In genomic region chr13:74945637-74946036, GRCh38 we compare ENCODE assay signal across 39 cellular contexts.
"Had no signal": no experiment of that assay in that cellular context is flagged by ENCODE, and none has a peak within 500 bp of the region (broad histone marks: within the 10 kb centered on the region; RNA-seq: fewer than 3 reads in every experiment).

No MANE protein-coding gene starts in this region.

- H3K27ac Mint-ChIP-seq: activated naive CD4-positive, alpha-beta T cell treated with anti-CD3 and anti-CD28 coated beads for 36 hours; activated naive CD4-positive, alpha-beta T cell treated with anti-CD3 and anti-CD28 coated beads, Interleukin-2, amount 10 ng/mL, durations not matched to agents 7 days and 5 days; activated naive CD4-positive, alpha-beta T cell treated with anti-CD3 and anti-CD28 coated beads, Interleukin-2, amount 50 U/mL, for 24 hours; activated naive CD4-positive, alpha-beta T cell treated with anti-CD3 and anti-CD28 coated beads, Interleukin-2, amount 50 U/mL, for 72 hours; activated naive CD8-positive, alpha-beta T cell; activated naive CD8-positive, alpha-beta T cell treated with anti-CD3 and anti-CD28 coated beads for 36 hours; activated naive CD8-positive, alpha-beta T cell treated with anti-CD3 and anti-CD28 coated beads, Interleukin-2, amount 10 ng/mL, durations not matched to agents 7 days and 5 days; activated naive CD8-positive, alpha-beta T cell treated with anti-CD3 and anti-CD28 coated beads, Interleukin-2, amount 50 U/mL, for 24 hours; activated T-cell treated with anti-CD3 and anti-CD28 coated beads, Interleukin-2, amount 50 U/mL, for 24 hours; activated T-cell treated with anti-CD3 and anti-CD28 coated beads, Interleukin-2, amount 50 U/mL, for 72 hours; activated T-helper 1 cell treated with anti-CD3 and anti-CD28 coated beads, Interleukin-12 subunit alpha, Interleukin-12 subunit beta, Interleukin-2, Interleukin-4 antibody, amounts not matched to agents 30 ng/mL and 10 ng/mL and 1 ng/mL, durations not matched to agents 14 hours and 24 hours and 36 hours; activated T-helper 17 cell treated with anti-CD3 and anti-CD28 coated beads, Interleukin-2, amount 50 U/mL, for 72 hours; activated T-helper 2 cell treated with anti-CD3 and anti-CD28 coated beads, Interferon-gamma antibody, Interleukin-2, Interleukin-4, amounts not matched to agents 10 μg/mL and 5 μg/mL and 100 μg/mL, durations not matched to agents 14 hours and 24 hours and 36 hours; brain had no signal

- H3K9me3 ChIP-seq: body of pancreas had no signal

- H3K9me3 Mint-ChIP-seq: activated naive CD4-positive, alpha-beta T cell treated with anti-CD3 and anti-CD28 coated beads, Interleukin-2, amount 10 ng/mL, durations not matched to agents 7 days and 5 days had no signal

- ATAC-seq: activated naive CD4-positive, alpha-beta T cell treated with anti-CD3 and anti-CD28 coated beads, Interleukin-2, amount 50 U/mL, for 72 hours; activated naive CD8-positive, alpha-beta T cell treated with anti-CD3 and anti-CD28 coated beads, Interleukin-2, amount 50 U/mL, for 24 hours; activated T-cell treated with anti-CD3 and anti-CD28 coated beads, Interleukin-2, amount 50 U/mL, for 4 hours; activated T-cell treated with anti-CD3 and anti-CD28 coated beads, Interleukin-2, amount 50 U/mL, for 72 hours; activated T-helper 17 cell treated with anti-CD3 and anti-CD28 coated beads, Interleukin-2, amount 50 U/mL, for 72 hours; body of pancreas had no signal

- H3K4me1 Mint-ChIP-seq: activated naive CD4-positive, alpha-beta T cell treated with anti-CD3 and anti-CD28 coated beads, Interleukin-2, amount 10 ng/mL, durations not matched to agents 7 days and 5 days; activated naive CD4-positive, alpha-beta T cell treated with anti-CD3 and anti-CD28 coated beads, Interleukin-2, amount 50 U/mL, for 24 hours; activated naive CD8-positive, alpha-beta T cell treated with anti-CD3 and anti-CD28 coated beads for 36 hours; activated naive CD8-positive, alpha-beta T cell treated with anti-CD3 and anti-CD28 coated beads, Interleukin-2, amount 10 ng/mL, durations not matched to agents 7 days and 5 days; activated naive CD8-positive, alpha-beta T cell treated with anti-CD3 and anti-CD28 coated beads, Interleukin-2, amount 50 U/mL, for 24 hours; activated T-helper 17 cell treated with anti-CD3 and anti-CD28 coated beads, Interleukin-2, amount 50 U/mL, for 72 hours; brain; central memory CD8-positive, alpha-beta T cell had no signal

- H3K4me3 Mint-ChIP-seq: activated naive CD4-positive, alpha-beta T cell treated with anti-CD3 and anti-CD28 coated beads for 36 hours; activated naive CD4-positive, alpha-beta T cell treated with anti-CD3 and anti-CD28 coated beads, Interleukin-2, amount 10 ng/mL, durations not matched to agents 7 days and 5 days; activated naive CD4-positive, alpha-beta T cell treated with anti-CD3 and anti-CD28 coated beads, Interleukin-2, amount 50 U/mL, for 24 hours; activated naive CD8-positive, alpha-beta T cell; activated naive CD8-positive, alpha-beta T cell treated with anti-CD3 and anti-CD28 coated beads for 36 hours; activated naive CD8-positive, alpha-beta T cell treated with anti-CD3 and anti-CD28 coated beads, Interleukin-2, amount 10 ng/mL, durations not matched to agents 7 days and 5 days; activated naive CD8-positive, alpha-beta T cell treated with anti-CD3 and anti-CD28 coated beads, Interleukin-2, amount 50 U/mL, for 24 hours; activated T-cell treated with anti-CD3 and anti-CD28 coated beads, Interleukin-2, amount 50 U/mL, for 24 hours; activated T-cell treated with anti-CD3 and anti-CD28 coated beads, Interleukin-2, amount 50 U/mL, for 4 hours; activated T-cell treated with anti-CD3 and anti-CD28 coated beads, Interleukin-2, amount 50 U/mL, for 72 hours; activated T-helper 1 cell treated with anti-CD3 and anti-CD28 coated beads, Interleukin-12 subunit alpha, Interleukin-12 subunit beta, Interleukin-2, Interleukin-4 antibody, amounts not matched to agents 30 ng/mL and 10 ng/mL and 1 ng/mL, durations not matched to agents 14 hours and 24 hours and 36 hours; activated T-helper 17 cell treated with anti-CD3 and anti-CD28 coated beads, Interleukin-2, amount 50 U/mL, for 72 hours; brain; central memory CD8-positive, alpha-beta T cell had no signal

- DNase-seq: activated effector memory CD4-positive, alpha-beta T cell treated with anti-CD3 and anti-CD28 coated beads, Interleukin-2, amount 50 U/mL, for 16 hours; activated effector memory CD4-positive, alpha-beta T cell treated with Interleukin-2 at 50 U/mL for 16 hours; activated gamma-delta T cell; activated gamma-delta T cell treated with Interleukin-2 at 50 U/mL for 16 hours; activated naive CD4-positive, alpha-beta T cell; activated naive CD4-positive, alpha-beta T cell treated with anti-CD3 and anti-CD28 coated beads for 36 hours; activated naive CD4-positive, alpha-beta T cell treated with anti-CD3 and anti-CD28 coated beads, Interleukin-2, amount 10 ng/mL, durations not matched to agents 7 days and 5 days; activated naive CD4-positive, alpha-beta T cell treated with anti-CD3 and anti-CD28 coated beads, Interleukin-2, amount 50 U/mL, for 16 hours; activated naive CD4-positive, alpha-beta T cell treated with Interleukin-2 at 50 U/mL for 16 hours; activated naive CD8-positive, alpha-beta T cell treated with anti-CD3 and anti-CD28 coated beads for 36 hours; activated naive CD8-positive, alpha-beta T cell treated with anti-CD3 and anti-CD28 coated beads, Interleukin-2, amount 10 ng/mL, durations not matched to agents 7 days and 5 days; activated naive CD8-positive, alpha-beta T cell treated with anti-CD3 and anti-CD28 coated beads, Interleukin-2, amount 50 U/mL, for 24 hours; activated T-cell treated with anti-CD3 and anti-CD28 coated beads, Interleukin-2, amount 50 U/mL, for 24 hours; activated T-cell treated with anti-CD3 and anti-CD28 coated beads, Interleukin-2, amount 50 U/mL, for 4 hours; activated T-cell treated with anti-CD3 and anti-CD28 coated beads, Interleukin-2, amount 50 U/mL, for 48 hours; activated T-cell treated with anti-CD3 and anti-CD28 coated beads, Interleukin-2, amount 50 U/mL, for 72 hours; adrenal gland; amniotic stem cell; amygdala; anterior cingulate cortex; aorta; body of pancreas; brain microvascular endothelial cell; caudate nucleus; central memory CD4-positive, alpha-beta T cell; cerebellar nuclear complex had no signal

- H3K36me3 Mint-ChIP-seq: activated naive CD4-positive, alpha-beta T cell treated with anti-CD3 and anti-CD28 coated beads, Interleukin-2, amount 10 ng/mL, durations not matched to agents 7 days and 5 days; activated naive CD8-positive, alpha-beta T cell treated with anti-CD3 and anti-CD28 coated beads, Interleukin-2, amount 10 ng/mL, durations not matched to agents 7 days and 5 days had no signal

- H3K36me3 ChIP-seq: adrenal gland, ascending aorta, brain microvascular endothelial cell, breast epithelium, cardiac muscle cell had no signal

- H3K27me3 Mint-ChIP-seq: activated naive CD4-positive, alpha-beta T cell treated with anti-CD3 and anti-CD28 coated beads, Interleukin-2, amount 10 ng/mL, durations not matched to agents 7 days and 5 days; activated naive CD8-positive, alpha-beta T cell treated with anti-CD3 and anti-CD28 coated beads for 36 hours; activated naive CD8-positive, alpha-beta T cell treated with anti-CD3 and anti-CD28 coated beads, Interleukin-2, amount 10 ng/mL, durations not matched to agents 7 days and 5 days had no signal

- H3K4me1 ChIP-seq: adrenal gland, ascending aorta, body of pancreas, breast epithelium had no signal

- FAIRE-seq: astrocyte, bronchial epithelial cell had no signal

- H3K27ac ChIP-seq: adrenal gland, ascending aorta, body of pancreas, brain microvascular endothelial cell, breast epithelium, cardiac muscle cell had no signal

- H3K27me3 ChIP-seq: adrenal gland, ascending aorta, body of pancreas, brain microvascular endothelial cell, breast epithelium, cardiac muscle cell had no signal

- H3K4me3 ChIP-seq: adrenal gland, ascending aorta, body of pancreas, breast epithelium, cardiac muscle cell had no signal
